33 cellular contexts compared by ENCODE assay signal in genomic region chr5:29587806-29588205, GRCh38.
DNase-seq lines count a peak whose midpoint lies in the region; ATAC-seq, FAIRE-seq and TF ChIP-seq lines count a peak whose summit lies in the region.
"Had no signal": no experiment of that assay in that cellular context is flagged by ENCODE, and none has a peak within 500 bp of the region (broad histone marks: within the 10 kb centered on the region; RNA-seq: fewer than 3 reads in every experiment).

No MANE protein-coding gene starts in this region.

- POLR2A ChIA-PET in PC-3 (lab: Charles Lee; ENCODE audit: unreplicated experiment) (no interaction called here), PC-9 (lab: Charles Lee; ENCODE audit: unreplicated experiment) (no interaction called here)

- H3K4me1 ChIP-seq in PC-3 (ENCODE audit: insufficient read depth, low read length) (peaks cover 13% of the 10 kb centered on the region; the same call in 1 of the 2 replicates), PC-9 (replicated peaks; ENCODE audit: insufficient read depth) (no peaks in the 10 kb centered on the region)
- H3K4me1 ChIP-seq: A549; BE2C; BLaER1; BLaER1 treated with 17β-estradiol and CSF1 and Interleukin-3, amounts not matched to agents 10 nM and 100 nM; Caco-2 had no signal

- H3K79me2 ChIP-seq in PC-3 (ENCODE audit: low read length), result no peaks in the 10 kb centered on the region
- no peaks in the 10 kb centered on the region for H3K79me2 ChIP-seq in PC-9 (ENCODE audit: low read depth)

- intact Hi-C loops in PC-3 (cut with micrococcal nuclease) (no loop called here), PC-9 (cut with micrococcal nuclease; ENCODE audit: unreplicated experiment) (no loop called here)

- 0 out of 2 replicates have a peak overlapping the region, but pooled peaks have one; percentile 24 for H3K4me2 ChIP-seq in PC-3 (ENCODE audit: low read length)
- H3K4me2 ChIP-seq in PC-9, result peak overlapping the region; percentile 7
- H3K4me2 ChIP-seq: A549; BLaER1; BLaER1 treated with 17β-estradiol and CSF1 and Interleukin-3, amounts not matched to agents 10 nM and 100 nM had no signal

- H3K27ac ChIP-seq in PC-3 (ENCODE audit: low read length), result peak overlapping the region; percentile 41
- 0 out of 2 replicates have a peak overlapping the region, but pooled peaks have one; percentile 1 for H3K27ac ChIP-seq in PC-9
- H3K27ac ChIP-seq: 22Rv1; A549; BLaER1; BLaER1 treated with 17β-estradiol and CSF1 and Interleukin-3, amounts not matched to agents 10 nM and 100 nM; C4-2B had no signal

- H3K27me3 ChIP-seq in PC-3 (ENCODE audit: low read length) (no peaks in the 10 kb centered on the region), PC-9 (ENCODE audit: insufficient read depth, low read depth) (no peaks in the 10 kb centered on the region), bronchial epithelial cell (ENCODE audit: control insufficient read depth, insufficient read depth, low read length) (no peaks in the 10 kb centered on the region)
- H3K27me3 ChIP-seq: BE2C; BLaER1; BLaER1 treated with 17β-estradiol and CSF1 and Interleukin-3, amounts not matched to agents 10 nM and 100 nM had no signal

- no peak for TF ChIP-seq CTCF in PC-3 (conservative IDR thresholded peaks at IDR 0.05; ENCODE audit: low read depth, low read length)
- TF ChIP-seq CTCF in PC-9 (conservative IDR thresholded peaks at IDR 0.05), result no peak
- no peak for TF ChIP-seq CTCF in bronchial epithelial cell (IDR thresholded peaks at IDR 0.05; ENCODE audit: insufficient read depth, low read length, severe bottlenecking)

- no peak overlapping the region for H3K9ac ChIP-seq in PC-3 (ENCODE audit: low read length)
- H3K9ac ChIP-seq: BLaER1; BLaER1 treated with 17β-estradiol and CSF1 and Interleukin-3, amounts not matched to agents 10 nM and 100 nM had no signal

- no peaks in the 10 kb centered on the region for H3K36me3 ChIP-seq in PC-3 (ENCODE audit: low read depth, low read length)
- no peaks in the 10 kb centered on the region for H3K36me3 ChIP-seq in PC-9 (ENCODE audit: low read depth)
- H3K36me3 ChIP-seq in bronchial epithelial cell (ENCODE audit: control insufficient read depth, insufficient read depth, low read length), result no peaks in the 10 kb centered on the region
- H3K36me3 ChIP-seq: BE2C; BLaER1; BLaER1 treated with 17β-estradiol and CSF1 and Interleukin-3, amounts not matched to agents 10 nM and 100 nM had no signal

- H3K4me3 ChIP-seq in PC-3 (ENCODE audit: low read length) (peak overlapping the region; percentile 38), PC-9 (no peak overlapping the region), bronchial epithelial cell (ENCODE audit: low read depth, low read length) (no peak overlapping the region)
- H3K4me3 ChIP-seq: A549; BLaER1; BLaER1 treated with 17β-estradiol and CSF1 and Interleukin-3, amounts not matched to agents 10 nM and 100 nM had no signal

- DNase-seq in PC-3 (peak; percentile 60), PC-9 (no peak), bronchial epithelial cell (ENCODE audit: low read depth) (peak; percentile 0), DMS53 treated with DMSO at 0.1 percent for 48 hours (lab: John Stamatoyannopoulos, UW; ENCODE audit: unreplicated experiment) (no peak), OCI-M1 (lab: John Stamatoyannopoulos, UW) (no peak)
- no peak for DNase-seq in activated CD4-positive, alpha-beta T cell treated with anti-CD3 and anti-CD28 coated beads, Interleukin-2, amount 50 U/mL, for 4 hours
- DNase-seq: 8988T; ACHN; AML-193; BE2C; C1 segment of cervical spinal cord; Caco-2; Calu3; CD4-positive, alpha-beta memory T cell; CD4-positive, alpha-beta T cell; CD4-positive, CD25-positive, alpha-beta regulatory T cell; CD8-positive, alpha-beta memory T cell; CD8-positive, alpha-beta T cell; COR-L47; DMS 273 treated with DMSO at 0.1 percent for 48 hours; DMS153; DMS53; DMS79; DMS79 treated with DMSO at 0.1 percent for 48 hours; DND-41; EL had no signal

- H2AFZ ChIP-seq in PC-3 (ENCODE audit: low read length) (no peak overlapping the region), PC-9 (no peak overlapping the region)

- no peak for FAIRE-seq in bronchial epithelial cell (lab: Jason Lieb, UNC)
- FAIRE-seq: A204.1, A549, D721Med had no signal

- peak; percentile 84 for ATAC-seq in PC-3
- ATAC-seq: A549; CD8-positive, alpha-beta T cell had no signal

- no TSS peak for BruUV-seq in PC-3 (replicated peaks; lab: Mats Ljungman, UMichigan)
- BruUV-seq in PC-9 (replicated peaks; lab: Mats Ljungman, UMichigan), result no TSS peak

- H4K20me1 ChIP-seq in PC-3 (ENCODE audit: low read length) (no peaks in the 10 kb centered on the region), PC-9 (ENCODE audit: insufficient read depth) (no peaks in the 10 kb centered on the region)
- H4K20me1 ChIP-seq: BLaER1; BLaER1 treated with 17β-estradiol and CSF1 and Interleukin-3, amounts not matched to agents 10 nM and 100 nM had no signal

- CTCF ChIA-PET in PC-3 (lab: Charles Lee), result no interaction called here
- CTCF ChIA-PET in PC-9 (lab: Charles Lee), result no interaction called here

- H3F3A ChIP-seq in PC-3 (ENCODE audit: low read length, unreplicated experiment), result no peaks in the 10 kb centered on the region
- H3F3A ChIP-seq in PC-9 (ENCODE audit: insufficient read depth, low read depth), result no peaks in the 10 kb centered on the region

- no peaks in the 10 kb centered on the region for H3K9me2 ChIP-seq in PC-3 (replicated peaks; ENCODE audit: low read length)
- no peaks in the 10 kb centered on the region for H3K9me2 ChIP-seq in PC-9 (ENCODE audit: insufficient read depth)

- peaks cover 15% of the 10 kb centered on the region; the same call in 1 of the 2 replicates for H3K9me3 ChIP-seq in PC-3 (ENCODE audit: low read length)
- H3K9me3 ChIP-seq in PC-9 (ENCODE audit: insufficient read depth, low read depth), result no peaks in the 10 kb centered on the region
- H3K9me3 ChIP-seq: A549; BE2C; BLaER1; BLaER1 treated with 17β-estradiol and CSF1 and Interleukin-3, amounts not matched to agents 10 nM and 100 nM; Caco-2 had no signal

Comparison
In these comparisons a context has a peak if more than half of its experiments do, and no peak if none do; other contexts are left out.
1. DNase-seq: peak in PC-3 (single experiment) and bronchial epithelial cell (single experiment); none in PC-9 (0 of 2), DMS53 treated with DMSO at 0.1 percent for 48 hours (single experiment), OCI-M1 (single experiment) and activated CD4-positive, alpha-beta T cell treated with anti-CD3 and anti-CD28 coated beads, Interleukin-2, amount 50 U/mL, for 4 hours (0 of 2).